Comparison of ENCODE assay signal across 1 cellular context in the genomic region with DNA sequence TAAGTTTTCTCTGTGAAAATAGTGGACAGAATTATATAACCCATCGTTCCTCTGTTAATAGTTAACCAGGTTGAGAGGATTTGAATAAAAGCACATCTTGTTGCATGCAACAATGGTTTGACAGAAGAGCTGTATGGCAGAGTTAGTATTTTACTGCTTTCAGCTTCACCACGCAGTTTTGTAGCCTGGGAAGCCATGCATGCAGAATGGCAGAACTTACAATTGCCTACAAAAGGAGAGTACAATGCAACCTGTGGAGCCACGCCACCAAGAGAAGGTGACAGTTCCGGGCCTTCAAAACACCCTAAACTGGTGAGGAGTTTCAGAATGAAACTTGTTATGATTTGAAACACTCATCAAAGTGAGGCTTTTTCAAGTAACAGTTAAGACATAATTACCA.
TF ChIP-seq lines count a peak whose summit lies in the region.

No MANE protein-coding gene starts in this region.

TF ChIP-seq in HepG2, 621 proteins besides CTCF, POLR2A, EP300 and RAD21 (continued from another document):
- no peak for TF ChIP-seq RXRB (CRISPR knock-in tag; IDR thresholded peaks at IDR 0.05; ENCODE audit: borderline replicate concordance)
- no peak for TF ChIP-seq ZNF543 (CRISPR knock-in tag; IDR thresholded peaks at IDR 0.05)
- no peak for TF ChIP-seq ZKSCAN8 (CRISPR knock-in tag; IDR thresholded peaks at IDR 0.05; ENCODE audit: borderline replicate concordance)
- TF ChIP-seq NR2C2 (CRISPR knock-in tag; IDR thresholded peaks at IDR 0.05; ENCODE audit: borderline replicate concordance) = no peak
- TF ChIP-seq ZBTB42 (CRISPR knock-in tag; IDR thresholded peaks at IDR 0.05) = no peak
- TF ChIP-seq CREB1 (IDR thresholded peaks at IDR 0.05) = no peak
- TF ChIP-seq CREB1 (CRISPR knock-in tag; IDR thresholded peaks at IDR 0.05) = no peak
